In genomic region chr12:102816816-102817434, GRCh38 we compare ENCODE assay signal across 8 cellular contexts.
A peak's percentile ranks its signal among the peaks of the same experiment; 100 is the strongest.
DNase-seq lines count a peak whose midpoint lies in the region; ATAC-seq, FAIRE-seq and TF ChIP-seq lines count a peak whose summit lies in the region.

No MANE protein-coding gene starts in this region.

- in situ Hi-C loops in GM13976 (cut with MboI; ENCODE audit: low sequenced_read_pairs, unreplicated experiment) (no loop called here), astrocyte of the cerebellum (cut with HindIII; ENCODE audit: low sequenced_read_pairs) (no loop called here)

- H3K4me1 ChIP-seq in A549 (no peaks in the 10 kb centered on the region), liver (ENCODE audit: control insufficient read depth in 4 of 4, insufficient read depth in 4 of 4, low read length in 3 of 4) (no peaks in the 10 kb centered on the region)

- H3K9me3 ChIP-seq in A549 (no peaks in the 10 kb centered on the region), liver (ENCODE audit: control insufficient read depth in 4 of 4, low read length in 3 of 4) (no peaks in the 10 kb centered on the region)

- WGBS in A549 (ENCODE audit: missing lambda C conversion rate): 7% methylated on average over 5 of the region's 5 CpGs
- WGBS in liver: 4% methylated on average over 5 of the region's 5 CpGs

- peak; percentile 66 to 84; a peak in 4 of 6 replicates for ATAC-seq in A549
- ATAC-seq in stimulated activated effector memory CD8-positive, alpha-beta T cell treated with anti-CD3 and anti-CD28 coated beads, Interleukin-12 subunit alpha, Interleukin-12 subunit beta, amount 100 ng/mL, for 72 hours: no peak

- no peak for TF ChIP-seq POLR2A in A549 (IDR thresholded peaks at IDR 0.05; ENCODE audit: low read length)

- FAIRE-seq in A549 (lab: Jason Lieb, UNC): peak; percentile 39

- H3K27ac ChIP-seq in A549 (no peak overlapping the region), liver (ENCODE audit: low read depth in 1 of 2, low read length in 2 of 2) (no peak overlapping the region)

- no peak overlapping the region for H3K4me2 ChIP-seq in A549

- CTCF ChIA-PET in A549 (lab: Yijun Ruan, JAX): interaction anchor here (0.6 to 2.3 kb wide), 25 partner anchors 8 to 1402 kb away, joined by 3 to 18 read pairs (median 3); no protein-coding TSS in a partner anchor

- H3K36me3 Mint-ChIP-seq in stimulated activated effector memory CD8-positive, alpha-beta T cell treated with anti-CD3 and anti-CD28 coated beads, Interleukin-12 subunit alpha, Interleukin-12 subunit beta, amount 100 ng/mL, for 72 hours: no peaks in the 10 kb centered on the region

- no peak overlapping the region for H3K27ac Mint-ChIP-seq in stimulated activated effector memory CD8-positive, alpha-beta T cell treated with anti-CD3 and anti-CD28 coated beads, Interleukin-12 subunit alpha, Interleukin-12 subunit beta, amount 100 ng/mL, for 72 hours

- H3K4me3 ChIP-seq in A549 (no peak overlapping the region), astrocyte of the cerebellum (ENCODE audit: low read depth, low read length) (no peak overlapping the region), liver (ENCODE audit: low read depth in 1 of 3, low read length in 3 of 3) (no peak overlapping the region)

- DNase-seq in A549 (ENCODE audit: low read depth in 1 of 2, low spot score in 1 of 2) (peak; percentile 15 to 50), GM13976 (ENCODE audit: low spot score) (no peak), NCI-H1048 (lab: John Stamatoyannopoulos, UW) (peak; percentile 59), astrocyte of the cerebellum (ENCODE audit: low read depth) (no peak), putamen (ENCODE audit: low spot score) (no peak), T-helper 9 cell (no peak)
- no peak for DNase-seq in stimulated activated effector memory CD8-positive, alpha-beta T cell treated with anti-CD3 and anti-CD28 coated beads, Interleukin-12 subunit alpha, Interleukin-12 subunit beta, amount 100 ng/mL, for 72 hours (ENCODE audit: low spot score in 2 of 2)

- H3K4me3 Mint-ChIP-seq in stimulated activated effector memory CD8-positive, alpha-beta T cell treated with anti-CD3 and anti-CD28 coated beads, Interleukin-12 subunit alpha, Interleukin-12 subunit beta, amount 100 ng/mL, for 72 hours: no peak overlapping the region

- POLR2A ChIA-PET in A549 (lab: Yijun Ruan, JAX): no interaction called here

- H3K4me1 Mint-ChIP-seq in stimulated activated effector memory CD8-positive, alpha-beta T cell treated with anti-CD3 and anti-CD28 coated beads, Interleukin-12 subunit alpha, Interleukin-12 subunit beta, amount 100 ng/mL, for 72 hours: no peaks in the 10 kb centered on the region

- peak; percentile 52 for TF ChIP-seq CTCF in A549 (IDR thresholded peaks at IDR 0.05)
- TF ChIP-seq CTCF in GM13976 (IDR thresholded peaks at IDR 0.05; ENCODE audit: borderline replicate concordance, control extremely low read depth, extremely low read depth, insufficient read depth, missing control alignments): peak; percentile 12
- peak; percentile 73 for TF ChIP-seq CTCF in astrocyte of the cerebellum (IDR thresholded peaks at IDR 0.05; ENCODE audit: low read depth, low read length, missing control alignments)
- peak; percentile 65 for TF ChIP-seq CTCF in liver (IDR thresholded peaks at IDR 0.05; ENCODE audit: low read depth, low read length, missing input control)

- TF ChIP-seq RAD21 in A549 (conservative IDR thresholded peaks at IDR 0.05 in 1 of 2, IDR thresholded peaks at IDR 0.05 in 1 of 2) (peak; percentile 41 to 59; a peak in 4 of 5 replicates), liver (IDR thresholded peaks at IDR 0.05) (peak; percentile 70 to 73)

- no peaks in the 10 kb centered on the region for H3K27me3 ChIP-seq in liver (ENCODE audit: control insufficient read depth in 4 of 4, insufficient read depth in 4 of 4, low read length in 3 of 4)

- no peaks in the 10 kb centered on the region for H3K36me3 ChIP-seq in liver (ENCODE audit: control insufficient read depth in 4 of 4, insufficient read depth in 3 of 4, low read depth in 1 of 4, low read length in 3 of 4)

- no peak for TF ChIP-seq EP300 in A549 (IDR thresholded peaks at IDR 0.05)

- H3K9ac ChIP-seq in liver (ENCODE audit: low read depth in 1 of 2, low read length in 2 of 2): no peak overlapping the region

- H3K9me3 Mint-ChIP-seq in stimulated activated effector memory CD8-positive, alpha-beta T cell treated with anti-CD3 and anti-CD28 coated beads, Interleukin-12 subunit alpha, Interleukin-12 subunit beta, amount 100 ng/mL, for 72 hours: no peaks in the 10 kb centered on the region

TF ChIP-seq in A549, 52 proteins besides CTCF, POLR2A, EP300 and RAD21:
- TF ChIP-seq USF2 (IDR thresholded peaks at IDR 0.05) (0 out of 2 replicates have a peak, but pooled peaks have one; percentile 13), SMC3 (IDR thresholded peaks at IDR 0.05) (peak; percentile 21; the same call in 1 of the 3 replicates), HOXA7 (CRISPR knock-in tag; IDR thresholded peaks at IDR 0.05) (no peak), RARB (CRISPR knock-in tag; IDR thresholded peaks at IDR 0.05) (no peak), BHLHE40 (IDR thresholded peaks at IDR 0.05; ENCODE audit: low read depth, low read length) (0 out of 2 replicates have a peak, but pooled peaks have one; percentile 58), RFX5 (IDR thresholded peaks at IDR 0.05) (no peak), MAX (IDR thresholded peaks at IDR 0.05) (0 out of 2 replicates have a peak, but pooled peaks have one; percentile 29)

TF ChIP-seq in liver, 16 proteins besides CTCF, POLR2A, EP300 and RAD21:
- TF ChIP-seq GABPA (IDR thresholded peaks at IDR 0.05 in 1 of 2, conservative IDR thresholded peaks at IDR 0.05 in 1 of 2) (no peak), HNF4A (conservative IDR thresholded peaks at IDR 0.05) (peak; percentile 19 to 27), FOXA2 (IDR thresholded peaks at IDR 0.05) (no peak), FOXA1 (IDR thresholded peaks at IDR 0.05) (no peak), ATF3 (IDR thresholded peaks at IDR 0.05) (no peak), MAX (IDR thresholded peaks at IDR 0.05) (no peak), SP1 (IDR thresholded peaks at IDR 0.05) (no peak), JUND (IDR thresholded peaks at IDR 0.05) (no peak), TAF1 (conservative IDR thresholded peaks at IDR 0.05) (no peak)

Comparison
In these comparisons a context has a peak if more than half of its experiments do, and no peak if none do; other contexts are left out.
1. DNase-seq: peak in A549 (2 of 2) and NCI-H1048 (single experiment); none in GM13976 (single experiment), astrocyte of the cerebellum (single experiment), putamen (single experiment), stimulated activated effector memory CD8-positive, alpha-beta T cell treated with anti-CD3 and anti-CD28 coated beads, Interleukin-12 subunit alpha, Interleukin-12 subunit beta, amount 100 ng/mL, for 72 hours (0 of 2) and T-helper 9 cell (single experiment).
2. CTCF ChIP-seq: peak in every context shown above with its lines; median percentile 73 in astrocyte of the cerebellum; 65 in liver; 52 in A549; 12 in GM13976.